ENCODE assay signal across 14 cellular contexts in the genomic region with DNA sequence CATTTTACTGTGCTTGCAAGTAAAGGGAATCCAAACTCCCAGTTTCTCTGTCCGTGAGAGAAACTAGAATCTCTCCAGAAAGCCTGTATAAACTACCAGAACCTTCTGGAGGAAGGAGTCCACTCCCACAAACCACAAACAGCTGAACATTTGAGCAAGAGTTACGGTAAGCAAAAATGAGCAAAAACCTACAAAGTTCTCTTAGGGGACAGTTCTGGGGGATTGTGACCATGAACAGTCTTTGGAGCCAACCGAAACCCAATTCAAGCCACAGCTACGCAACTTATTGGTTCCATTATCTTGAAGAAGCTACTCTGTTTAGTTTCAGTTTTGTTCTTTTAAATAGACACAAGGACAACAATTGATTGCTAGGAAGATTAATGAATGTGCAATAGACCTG.
"Had no signal": no experiment of that assay in that cellular context is flagged by ENCODE, and none has a peak within 500 bp of the region (broad histone marks: within the 10 kb centered on the region; RNA-seq: fewer than 3 reads in every experiment).

No MANE protein-coding gene starts in this region.

- H3K27me3 Mint-ChIP-seq: progenitor cell of endocrine pancreas had no signal

- DNase-seq: effector memory CD4-positive, alpha-beta T cell; heart left ventricle; hippocampal formation; mammary epithelial cell; natural killer cell; occipital lobe; pancreas; right cardiac atrium; stimulated activated CD4-positive, alpha-beta T cell treated with anti-CD3 and anti-CD28 coated beads, Interleukin-2, amount 100 ng/mL, for 48 hours; stimulated activated naive CD4-positive, alpha-beta T cell treated with Interleukin-2 at 50 U/mL for 16 hours had no signal

- ATAC-seq: esophagus mucosa, heart left ventricle, natural killer cell, pancreas, right cardiac atrium had no signal

- H3K4me1 ChIP-seq: heart left ventricle, pancreas had no signal

- H3K4me3 ChIP-seq: heart left ventricle, pancreas, smooth muscle cell had no signal

- H3K27ac ChIP-seq: heart left ventricle, pancreas had no signal

- H3K36me3 ChIP-seq: heart left ventricle, pancreas had no signal

- H3K36me3 Mint-ChIP-seq: natural killer cell, type B pancreatic cell had no signal

- H3K4me3 Mint-ChIP-seq: natural killer cell had no signal

- H3K27ac Mint-ChIP-seq: natural killer cell had no signal

- H3K4me1 Mint-ChIP-seq: natural killer cell had no signal

- H3K4me2 ChIP-seq: smooth muscle cell had no signal

- H3K27me3 ChIP-seq: pancreas had no signal

- H3K9me3 Mint-ChIP-seq: type B pancreatic cell had no signal

- H3K9me3 ChIP-seq: heart left ventricle, pancreas had no signal
